In genomic region chr12:89424846-89425245, GRCh38 we compare ENCODE assay signal across 1 cellular context.
TF ChIP-seq lines count a peak whose summit lies in the region.

No MANE protein-coding gene starts in this region.

TF ChIP-seq in HEK293, 187 proteins besides CTCF, POLR2A, EP300 and RAD21:
- TF ChIP-seq ZNF148 (tag by site-specific recombination; IDR thresholded peaks at IDR 0.05; ENCODE audit: borderline replicate concordance) (no peak), GLIS1 (tag by site-specific recombination; IDR thresholded peaks at IDR 0.05) (peak; percentile 23; the same call in 1 of the 2 replicates)
